18 cellular contexts compared by ENCODE assay signal in genomic region chr1:35533596-35533995, GRCh38. TPM values are rescaled to one million over a fixed set of nuclear protein-coding genes. Genes with fewer than 3 reads are reported as not detected.
DNase-seq lines count a peak whose midpoint lies in the region; ATAC-seq and TF ChIP-seq lines count a peak whose summit lies in the region.
"Had no signal": no experiment of that assay in that cellular context is flagged by ENCODE, and none has a peak within 500 bp of the region (broad histone marks: within the 10 kb centered on the region; RNA-seq: fewer than 3 reads in every experiment).

No MANE protein-coding gene starts in this region.

- H3K27ac Mint-ChIP-seq in brain: peak overlapping the region in 3 of 5 experiments; percentile 35 to 72 (median 38)

- peak overlapping the region; percentile 4 for H3K4me2 ChIP-seq in parathyroid adenoma (ENCODE audit: low read length)

- H3K4me3 ChIP-seq in heart left ventricle: no peak overlapping the region
- no peak overlapping the region for H3K4me3 ChIP-seq in parathyroid adenoma (ENCODE audit: low read depth, low read length)

- peaks cover 3% of the 10 kb centered on the region for H3K27me3 Mint-ChIP-seq in brain

- H3K9me3 Mint-ChIP-seq in brain: peaks cover 20 to 44% (median 27%) of the 10 kb centered on the region in 5 experiments

- peak in 2 of 3 experiments; percentile 34 to 70 for DNase-seq in NCI-H1417 (lab: John Stamatoyannopoulos, UW)
- no peak for DNase-seq in NCI-H1417 treated with DMSO at 0.1 percent for 48 hours (lab: John Stamatoyannopoulos, UW)
- no peak for DNase-seq in heart left ventricle
- DNase-seq in Right ventricle myocardium inferior (ENCODE audit: missing footprints): no peak
- DNase-seq in mesenteric fat pad (ENCODE audit: low spot score): no peak
- DNase-seq in stimulated activated CD4-positive, alpha-beta T cell treated with anti-CD3 and anti-CD28 coated beads, Interleukin-2, amount 100 ng/mL, for 48 hours: no peak
- DNase-seq: DMS153, HCEC 1CT, Karpas-422, MM.1S, NCI-H1105, NCI-H2029, NCI-H446 treated with DMSO at 0.1 percent for 48 hours, SHP77 treated with DMSO at 0.1 percent for 48 hours had no signal

- H3K4me1 ChIP-seq in heart left ventricle (peaks cover 3 to 69% (median 39%) of the 10 kb centered on the region in 12 donors), parathyroid adenoma (no peaks in the 10 kb centered on the region)

- H3K27me3 ChIP-seq in heart left ventricle (no peaks in the 10 kb centered on the region), parathyroid adenoma (ENCODE audit: control insufficient read depth, insufficient read depth, low read length) (no peaks in the 10 kb centered on the region)

- H3K4me1 Mint-ChIP-seq in brain: peaks cover 21% of the 10 kb centered on the region

- H3K27ac ChIP-seq in heart left ventricle: peak overlapping the region in 9 of 12 donors; percentile 2 to 52 (median 39)
- no peak overlapping the region for H3K27ac ChIP-seq in parathyroid adenoma
- H3K27ac ChIP-seq: 22Rv1 had no signal

- no peak overlapping the region for H3K9ac ChIP-seq in parathyroid adenoma

- peaks cover 0 to 26% (median 5%) of the 10 kb centered on the region in 9 donors for H3K36me3 ChIP-seq in heart left ventricle
- H3K36me3 ChIP-seq in parathyroid adenoma (ENCODE audit: control insufficient read depth, insufficient read depth, low read length): no peaks in the 10 kb centered on the region

- H3K9me3 ChIP-seq in heart left ventricle (peaks cover 0 to 8% (median 0%) of the 10 kb centered on the region in 12 donors), parathyroid adenoma (ENCODE audit: control insufficient read depth, low read length) (no peaks in the 10 kb centered on the region)

- WGBS in heart left ventricle, 4 donors: 0 to 28% (median 8%) methylated on average over 1 of the region's 1 CpG

- no peak overlapping the region for H2AFZ ChIP-seq in parathyroid adenoma

- TF ChIP-seq CTCF in heart left ventricle (IDR thresholded peaks at IDR 0.05) (no peak), brain (conservative IDR thresholded peaks at IDR 0.05) (no peak), parathyroid adenoma (IDR thresholded peaks at IDR 0.05) (no peak)

- peak overlapping the region in 1 of 5 experiments; percentile 19 for H3K4me3 Mint-ChIP-seq in brain

- H3K79me2 ChIP-seq in parathyroid adenoma: peaks cover 5% of the 10 kb centered on the region

- intact Hi-C loops in heart left ventricle (cut with DNase I): no loop called here
- intact Hi-C loops in Right ventricle myocardium inferior (cut with DNase I): no loop called here

- ATAC-seq in heart left ventricle: no peak
- no peak for ATAC-seq in Right ventricle myocardium inferior
- ATAC-seq: HepG2 had no signal

- TF ChIP-seq POLR2A in heart left ventricle (IDR thresholded peaks at IDR 0.05): no peak

- H3K36me3 Mint-ChIP-seq in brain: peaks cover 70% of the 10 kb centered on the region

RNA-seq across cellular contexts. Expression of gene KIAA0319L, which starts 23.6 kb away (rescaled TPM):
- total RNA-seq in heart left ventricle (100 to 1,000 TPM in 2 of 9 donors, 10 to 100 TPM in 7; 58.3 to 108 (median 78.3) TPM), Right ventricle myocardium inferior (67.7 TPM), mesenteric fat pad (48.5 TPM)
- polyA plus RNA-seq in heart left ventricle (10 to 100 TPM; 21.0 to 41.1 TPM), brain (ENCODE audit: insufficient read depth, low read depth, low replicate concordance) (42.9 TPM)

RNA-seq across cellular contexts. Expression of gene NCDN, which starts 24.0 kb away (rescaled TPM):
- 10 to 100 TPM; 20.7 to 44.4 (median 35.3) TPM for total RNA-seq in heart left ventricle
- 10 to 100 TPM; 14.6 to 27.0 TPM for polyA plus RNA-seq in heart left ventricle
- 22.8 TPM for total RNA-seq in Right ventricle myocardium inferior
- polyA plus RNA-seq in brain (ENCODE audit: insufficient read depth, low read depth, low replicate concordance): 152 TPM
- 16.0 TPM for total RNA-seq in mesenteric fat pad

RNA-seq across cellular contexts. Expression of gene TFAP2E, which starts 39.5 kb away (rescaled TPM):
- total RNA-seq in heart left ventricle (under 1 TPM in 6 of 9 donors, not detected in 3; 0.12 to 0.57 (median 0.41) TPM), Right ventricle myocardium inferior (not detected), mesenteric fat pad (1.2 TPM)
- polyA plus RNA-seq in heart left ventricle (under 1 TPM; 0.15 to 0.17 TPM), brain (ENCODE audit: insufficient read depth, low read depth, low replicate concordance) (0.32 TPM)

Comparison
In these comparisons a context has a peak if more than half of its experiments do, and no peak if none do; other contexts are left out.
1. DNase-seq: peak in NCI-H1417 (2 of 3); none in NCI-H1417 treated with DMSO at 0.1 percent for 48 hours (single experiment), heart left ventricle (0 of 5), Right ventricle myocardium inferior (single experiment), mesenteric fat pad (single experiment) and stimulated activated CD4-positive, alpha-beta T cell treated with anti-CD3 and anti-CD28 coated beads, Interleukin-2, amount 100 ng/mL, for 48 hours (0 of 2).